9 cellular contexts compared by ENCODE assay signal in genomic region chr7:147990079-147990478, GRCh38.
"Had no signal": no experiment of that assay in that cellular context is flagged by ENCODE, and none has a peak within 500 bp of the region (broad histone marks: within the 10 kb centered on the region; RNA-seq: fewer than 3 reads in every experiment).

No MANE protein-coding gene starts in this region.

- H3K27ac Mint-ChIP-seq: GM23338, H9, HFFc6 had no signal

- H3K4me3 ChIP-seq: GM23248, GM23338, HAP-1 had no signal

- DNase-seq: GM23248, GOT3, H7, H9, HCEC 1CT, HFFc6 had no signal

- H3K9ac ChIP-seq: GM23248 had no signal

- ATAC-seq: GM23338, HCT116 had no signal

- H3K27ac ChIP-seq: GM23248 had no signal

- H3K36me3 ChIP-seq: HAP-1 had no signal

- H3K4me3 Mint-ChIP-seq: GM23338, H9, HFFc6 had no signal
